22 cellular contexts compared by ENCODE assay signal in the genomic region with DNA sequence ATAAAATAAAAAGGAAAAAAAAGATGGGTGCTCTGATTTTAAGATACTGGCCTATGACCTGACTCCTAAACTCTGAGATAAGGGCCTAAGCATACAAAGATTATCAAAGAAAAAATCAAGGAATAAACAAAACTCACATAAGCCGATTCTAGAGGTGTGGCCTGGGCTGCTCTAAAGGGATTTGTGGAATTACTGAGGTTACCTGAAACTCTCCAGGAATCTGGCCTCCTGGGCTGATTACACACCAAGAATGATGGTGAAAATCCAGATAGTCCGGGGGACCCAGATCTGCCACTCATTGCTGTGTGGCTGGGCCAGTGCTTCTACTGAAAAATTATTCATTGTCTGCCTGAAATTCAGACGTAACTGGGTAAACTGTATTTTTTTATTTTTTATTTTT. TPM values are rescaled to one million over a fixed set of nuclear protein-coding genes. Genes with fewer than 3 reads are reported as not detected.
DNase-seq lines count a peak whose midpoint lies in the region; ATAC-seq, FAIRE-seq and TF ChIP-seq lines count a peak whose summit lies in the region.
"Had no signal": no experiment of that assay in that cellular context is flagged by ENCODE, and none has a peak within 500 bp of the region (broad histone marks: within the 10 kb centered on the region; RNA-seq: fewer than 3 reads in every experiment).

No MANE protein-coding gene starts in this region.

- H3K27ac Mint-ChIP-seq in natural killer cell treated with Interleukin-12 subunit alpha and Interleukin-12 subunit beta and Interleukin-15 and Interleukin-18, amount 100 ng/mL, for 72 hours = no peak overlapping the region
- H3K27ac Mint-ChIP-seq: CD4-positive, CD25-positive, alpha-beta regulatory T cell; GM23338; H9 had no signal

- no peak overlapping the region for H3K4me2 ChIP-seq in HepG2 (ENCODE audit: low read depth, low read length)
- H3K4me2 ChIP-seq in PC-9 = no peak overlapping the region
- H3K4me2 ChIP-seq: BLaER1, GM23338 had no signal

- H3K27me3 ChIP-seq in HepG2 (ENCODE audit: control insufficient read depth in 1 of 2, insufficient read depth in 2 of 2, low read length in 2 of 2) = 0 out of 5 replicates have a peak, but pooled peaks cover 0 to 7% of the 10 kb centered on the region in 2 experiments
- no peaks in the 10 kb centered on the region for H3K27me3 ChIP-seq in right lobe of liver
- H3K27me3 ChIP-seq in PC-9 (ENCODE audit: insufficient read depth, low read depth) = no peaks in the 10 kb centered on the region
- H3K27me3 ChIP-seq: BLaER1, Peyer's patch had no signal

- TF ChIP-seq EP300 in HepG2 (IDR thresholded peaks at IDR 0.05; ENCODE audit: low read depth in 2 of 2, low read length in 2 of 2) = no peak
- no peak for TF ChIP-seq EP300 in HepG2 (CRISPR knock-in tag; IDR thresholded peaks at IDR 0.05; ENCODE audit: borderline replicate concordance)

- no peak overlapping the region for H3K9ac ChIP-seq in HepG2 (ENCODE audit: insufficient read depth, low read depth, low read length)
- H3K9ac ChIP-seq: BLaER1 had no signal

- no peaks in the 10 kb centered on the region for H3K9me2 ChIP-seq in PC-9 (ENCODE audit: insufficient read depth)

- 25% methylated on average over 3 of the region's 3 CpGs for WGBS in HepG2 (ENCODE audit: low lambda C conversion rate)
- WGBS in right lobe of liver (ENCODE audit: insufficient coverage, low coverage, low lambda C conversion rate, missing lambda C conversion rate) = 49% methylated on average over 3 of the region's 3 CpGs

- H3K27me3 Mint-ChIP-seq in natural killer cell treated with Interleukin-12 subunit alpha and Interleukin-12 subunit beta and Interleukin-15 and Interleukin-18, amount 100 ng/mL, for 72 hours = peaks cover 20 to 39% of the 10 kb centered on the region in 2 donors

- no peak overlapping the region for H3K4me3 Mint-ChIP-seq in natural killer cell treated with Interleukin-12 subunit alpha and Interleukin-12 subunit beta and Interleukin-15 and Interleukin-18, amount 100 ng/mL, for 72 hours
- H3K4me3 Mint-ChIP-seq: CD4-positive, CD25-positive, alpha-beta regulatory T cell; GM23338; H9 had no signal

- H3K4me3 ChIP-seq in HepG2 (replicated peaks in 1 of 3; ENCODE audit: insufficient read depth in 1 of 3, low read depth in 2 of 3, low read length in 3 of 3) (no peak overlapping the region), right lobe of liver (no peak overlapping the region), PC-9 (no peak overlapping the region)
- H3K4me3 ChIP-seq: BLaER1, GM23338, Peyer's patch had no signal

- no peaks in the 10 kb centered on the region for H3K36me3 Mint-ChIP-seq in natural killer cell treated with Interleukin-12 subunit alpha and Interleukin-12 subunit beta and Interleukin-15 and Interleukin-18, amount 100 ng/mL, for 72 hours
- H3K36me3 Mint-ChIP-seq: CD4-positive, CD25-positive, alpha-beta regulatory T cell had no signal

- H3K4me1 Mint-ChIP-seq in natural killer cell treated with Interleukin-12 subunit alpha and Interleukin-12 subunit beta and Interleukin-15 and Interleukin-18, amount 100 ng/mL, for 72 hours (ENCODE audit: low read depth in 2 of 2) = no peaks in the 10 kb centered on the region
- H3K4me1 Mint-ChIP-seq: CD4-positive, CD25-positive, alpha-beta regulatory T cell had no signal

- H4K20me1 ChIP-seq in HepG2 (ENCODE audit: insufficient read depth, low read length) = no peaks in the 10 kb centered on the region
- H4K20me1 ChIP-seq in PC-9 (ENCODE audit: insufficient read depth) = no peaks in the 10 kb centered on the region
- H4K20me1 ChIP-seq: BLaER1 had no signal

- peaks cover 11% of the 10 kb centered on the region; the same call in 1 of the 2 replicates for H3F3A ChIP-seq in PC-9 (ENCODE audit: insufficient read depth, low read depth)

- no peak overlapping the region for H2AFZ ChIP-seq in HepG2 (ENCODE audit: low read length)
- H2AFZ ChIP-seq in PC-9 = no peak overlapping the region
- H2AFZ ChIP-seq: GM23338 had no signal

- no peaks in the 10 kb centered on the region for H3K9me3 Mint-ChIP-seq in natural killer cell treated with Interleukin-12 subunit alpha and Interleukin-12 subunit beta and Interleukin-15 and Interleukin-18, amount 100 ng/mL, for 72 hours
- H3K9me3 Mint-ChIP-seq: GM23338, H9 had no signal

- intact Hi-C loops in HepG2 (cut with micrococcal nuclease; ENCODE audit: unreplicated experiment) (no loop called here), right lobe of liver (cut with DNase I) (no loop called here), PC-9 (cut with micrococcal nuclease; ENCODE audit: unreplicated experiment) (loop anchor here (1.0 to 5.0 kb wide), 2 partner anchors 26 to 319 kb away; no protein-coding TSS in a partner anchor)

- TF ChIP-seq POLR2A in HepG2 (IDR thresholded peaks at IDR 0.05; ENCODE audit: insufficient read depth in 1 of 2, low read depth in 2 of 2, low read length in 2 of 2) = no peak
- no peak for TF ChIP-seq POLR2A in right lobe of liver (IDR thresholded peaks at IDR 0.05)

- H3K27ac ChIP-seq in HepG2 (ENCODE audit: extremely low read length, insufficient read depth, low read length) (no peak overlapping the region), right lobe of liver (no peak overlapping the region), PC-9 (no peak overlapping the region)
- H3K27ac ChIP-seq: 22Rv1, BLaER1, Peyer's patch had no signal

- BruUV-seq in HepG2 (replicated peaks; lab: Mats Ljungman, UMichigan) = no TSS peak
- BruUV-seq in PC-9 (replicated peaks; lab: Mats Ljungman, UMichigan) = no TSS peak

- CTCF ChIA-PET in HepG2 (lab: Yijun Ruan, JAX; ENCODE audit: low intra/inter-chr PET ratio, low total read pairs) = no interaction called here
- CTCF ChIA-PET in PC-9 (lab: Charles Lee) = no interaction called here
- CTCF ChIA-PET in HEK293T (lab: Yijun Ruan, JAX) = no interaction called here

- DNase-seq in HepG2 (ENCODE audit: low spot score) (peak; percentile 67), right lobe of liver (no peak), PC-9 (peak; percentile 76 to 88), glomerular visceral epithelial cell (ENCODE audit: extremely low spot score) (peak; percentile 72), HEK293T (ENCODE audit: extremely low spot score) (no peak)
- DNase-seq in natural killer cell treated with Interleukin-12 subunit alpha and Interleukin-12 subunit beta and Interleukin-15 and Interleukin-18, amount 100 ng/mL, for 72 hours (ENCODE audit: low spot score) = no peak
- no peak for DNase-seq in activated CD4-positive, CD25-positive, alpha-beta regulatory T cell treated with anti-CD3 and anti-CD28 coated beads, Interleukin-2, amount 50 U/mL, for 72 hours
- DNase-seq: CD4-positive, CD25-positive, alpha-beta regulatory T cell; H9; KBM-7; MM.1S; NCI-H2029; NCI-H446 treated with DMSO at 0.1 percent for 48 hours; NCI-H526; Peyer's patch; SHP77 treated with DMSO at 0.1 percent for 48 hours; SW 1271 had no signal

- H3K4me1 ChIP-seq in HepG2 (ENCODE audit: insufficient read depth, low read length) (peaks cover 34% of the 10 kb centered on the region), right lobe of liver (peaks cover 0 to 6% (median 0%) of the 10 kb centered on the region in 4 donors), PC-9 (replicated peaks; ENCODE audit: insufficient read depth) (peaks cover 42% of the 10 kb centered on the region)

- H3K36me3 ChIP-seq in HepG2 (replicated peaks in 1 of 2; ENCODE audit: control insufficient read depth in 1 of 2, insufficient read depth in 2 of 2, low read length in 2 of 2) (no peaks in the 10 kb centered on the region), right lobe of liver (no peaks in the 10 kb centered on the region), PC-9 (ENCODE audit: low read depth) (no peaks in the 10 kb centered on the region)
- H3K36me3 ChIP-seq: BLaER1, Peyer's patch had no signal

- no peak for ATAC-seq in HepG2
- no peak for ATAC-seq in right lobe of liver
- ATAC-seq in natural killer cell treated with Interleukin-12 subunit alpha and Interleukin-12 subunit beta and Interleukin-15 and Interleukin-18, amount 100 ng/mL, for 72 hours = no peak
- ATAC-seq in HG03457 (IDR thresholded peaks at IDR 0.05; ENCODE audit: unreplicated experiment) = no peak
- ATAC-seq: GM23338 had no signal

- H3K79me2 ChIP-seq in HepG2 (ENCODE audit: insufficient read depth, low read length) = no peaks in the 10 kb centered on the region
- H3K79me2 ChIP-seq in PC-9 (ENCODE audit: low read depth) = no peaks in the 10 kb centered on the region

- POLR2A ChIA-PET in HepG2 (lab: Yijun Ruan, JAX) = interaction anchor here (3.7 kb wide), 1 partner anchor 30 kb away, joined by 55 read pairs; no protein-coding TSS in a partner anchor
- POLR2A ChIA-PET in PC-9 (lab: Charles Lee; ENCODE audit: unreplicated experiment) = interaction anchor here (0.7 kb wide), 1 partner anchor 25 kb away, joined by 3 read pairs; no protein-coding TSS in a partner anchor
- POLR2A ChIA-PET in HEK293T (lab: Yijun Ruan, JAX) = no interaction called here

- in situ Hi-C loops in HepG2 (cut with HindIII; ENCODE audit: extremely low pct_ligation_motif_present, low pct_unique_long_range_greater_than_20kb) = no loop called here

- H3K9me3 ChIP-seq in HepG2 (ENCODE audit: low read length) (no peaks in the 10 kb centered on the region), right lobe of liver (no peaks in the 10 kb centered on the region), PC-9 (ENCODE audit: insufficient read depth, low read depth) (no peaks in the 10 kb centered on the region)
- H3K9me3 ChIP-seq: BLaER1, Peyer's patch had no signal

- TF ChIP-seq CTCF in HepG2 (CRISPR knock-in tag; IDR thresholded peaks at IDR 0.05) (no peak), right lobe of liver (IDR thresholded peaks at IDR 0.05) (no peak), PC-9 (conservative IDR thresholded peaks at IDR 0.05) (no peak)

- no peak for TF ChIP-seq RAD21 in HepG2 (CRISPR knock-in tag; IDR thresholded peaks at IDR 0.05)

- FAIRE-seq in HepG2 (lab: Jason Lieb, UNC) = no peak
- FAIRE-seq: D721Med had no signal

RNA-seq across cellular contexts. Expression of a gene that starts 10.6 kb away (rescaled TPM):
- total RNA-seq in HepG2 (2016; rRNA removed; fragmentation: Illumina TruSeq; extraction: Trizol) (15.2 and 22.7 TPM in 2 replicates), right lobe of liver (10 to 100 TPM in 1 of 6 experiments, 1 to 10 TPM in 4, under 1 TPM in 1; 0.95 to 11.7 (median 4.3) TPM), PC-9 (2021) (32.3 and 34.5 TPM in 2 replicates)
- total RNA-seq in HepG2 (2016; cell fraction: cytosol; rRNA removed; fragmentation: Illumina TruSeq; extraction: Trizol; ENCODE audit: low read depth) = 6.1 and 6.3 TPM in 2 replicates
- total RNA-seq in HepG2 (2016; cell fraction: insoluble cytoplasmic fraction; rRNA removed; fragmentation: Illumina TruSeq; extraction: Trizol) = 15.6 and 22.2 TPM in 2 replicates
- 10.3 and 11.1 TPM in 2 replicates for total RNA-seq in HepG2 (2016; cell fraction: membrane; rRNA removed; fragmentation: Illumina TruSeq; extraction: Trizol)
- 12.0 and 12.7 TPM in 2 replicates for total RNA-seq in HepG2 (2016; cell fraction: nucleus; rRNA removed; fragmentation: Illumina TruSeq; extraction: Trizol)
- 10.2 and 12.2 TPM in 2 replicates for polyA plus RNA-seq in HepG2 (2011; rRNA removed)
- 9.3 and 16.7 TPM in 2 replicates for polyA plus RNA-seq in HepG2 (2011; cell fraction: cytosol; rRNA removed)
- polyA plus RNA-seq in HepG2 (2011; cell fraction: nucleus; rRNA removed) = 29.6 TPM in 2 replicates
- 13.2 and 25.9 TPM in 2 replicates for polyA plus RNA-seq in HepG2 (2012)
- polyA plus RNA-seq in HepG2 (2016; cell fraction: cytosol; fragmentation: Illumina TruSeq; extraction: Trizol; ENCODE audit: low read depth) = 5.0 and 6.4 TPM in 2 replicates
- 19.3 and 21.5 TPM in 2 replicates for polyA plus RNA-seq in HepG2 (2016; cell fraction: insoluble cytoplasmic fraction; fragmentation: Illumina TruSeq; extraction: Trizol; ENCODE audit: low read depth)
- 10.4 and 12.4 TPM in 2 replicates for polyA plus RNA-seq in HepG2 (2016; cell fraction: membrane; fragmentation: Illumina TruSeq; extraction: Trizol; ENCODE audit: low read depth)
- 22.2 and 26.5 TPM in 2 replicates for polyA plus RNA-seq in HepG2 (2016; cell fraction: nucleus; fragmentation: Illumina TruSeq; extraction: Trizol; ENCODE audit: insufficient read depth, low read depth)
- polyA minus RNA-seq in HepG2 (2011; rRNA and poly(A)+ RNA removed; ENCODE audit: low replicate concordance) = 17.6 and 18.8 TPM in 2 replicates
- 3.9 and 5.8 TPM in 2 replicates for polyA minus RNA-seq in HepG2 (2011; cell fraction: cytosol; rRNA and poly(A)+ RNA removed)
- 8.5 and 10.0 TPM in 2 replicates for polyA minus RNA-seq in HepG2 (2011; cell fraction: nucleus; rRNA and poly(A)+ RNA removed)
- 1 to 10 TPM; 1.3 to 1.5 TPM for total RNA-seq in natural killer cell treated with Interleukin-12 subunit alpha and Interleukin-12 subunit beta and Interleukin-15 and Interleukin-18, amount 100 ng/mL, for 72 hours

Comparison
In these comparisons a context has a peak if more than half of its experiments do, and no peak if none do; other contexts are left out.
1. DNase-seq: peak in HepG2 (single experiment), PC-9 (2 of 2) and glomerular visceral epithelial cell (single experiment); none in right lobe of liver (0 of 3), natural killer cell treated with Interleukin-12 subunit alpha and Interleukin-12 subunit beta and Interleukin-15 and Interleukin-18, amount 100 ng/mL, for 72 hours (single experiment), HEK293T (single experiment) and activated CD4-positive, CD25-positive, alpha-beta regulatory T cell treated with anti-CD3 and anti-CD28 coated beads, Interleukin-2, amount 50 U/mL, for 72 hours (single experiment).